In genomic region chr22:36026741-36027140, GRCh38 we compare ENCODE assay signal across 9 cellular contexts. TPM values are rescaled to one million over a fixed set of nuclear protein-coding genes. Genes with fewer than 3 reads are reported as not detected.
DNase-seq lines count a peak whose midpoint lies in the region; ATAC-seq and TF ChIP-seq lines count a peak whose summit lies in the region.
"Had no signal": no experiment of that assay in that cellular context is flagged by ENCODE, and none has a peak within 500 bp of the region (broad histone marks: within the 10 kb centered on the region; RNA-seq: fewer than 3 reads in every experiment).

No MANE protein-coding gene starts in this region.

- no peak for TF ChIP-seq CTCF in VCaP (conservative IDR thresholded peaks at IDR 0.05)
- TF ChIP-seq CTCF in suprapubic skin (IDR thresholded peaks at IDR 0.05): no peak
- no peak for TF ChIP-seq CTCF in activated CD8-positive, alpha-beta T cell treated with anti-CD3 and anti-CD28 coated beads for 36 hours (IDR thresholded peaks at IDR 0.05)

- peak overlapping the region; percentile 88; the same call in 1 of the 2 replicates for H3K9ac ChIP-seq in iPS-20b (ENCODE audit: low read depth, low read length)

- no peaks in the 10 kb centered on the region for H3K36me3 Mint-ChIP-seq in activated CD8-positive, alpha-beta T cell treated with anti-CD3 and anti-CD28 coated beads for 36 hours (ENCODE audit: low read depth)

- H3K27me3 ChIP-seq in iPS-20b (ENCODE audit: insufficient read depth, low read length): no peaks in the 10 kb centered on the region
- H3K27me3 ChIP-seq in suprapubic skin: no peaks in the 10 kb centered on the region
- no peaks in the 10 kb centered on the region for H3K27me3 ChIP-seq in aorta (ENCODE audit: control insufficient read depth in 1 of 2, insufficient read depth in 2 of 2, low read length in 1 of 2)

- H3K27me3 Mint-ChIP-seq in activated CD8-positive, alpha-beta T cell treated with anti-CD3 and anti-CD28 coated beads for 36 hours: peaks cover 8% of the 10 kb centered on the region

- POLR2A ChIA-PET in activated CD8-positive, alpha-beta T cell treated with anti-CD3 and anti-CD28 coated beads for 36 hours (lab: Charles Lee): interaction anchor here (0.6 kb wide), 1 partner anchor 127 kb away, joined by 4 read pairs; no protein-coding TSS in a partner anchor

- no peak overlapping the region for H3K4me3 Mint-ChIP-seq in activated CD8-positive, alpha-beta T cell treated with anti-CD3 and anti-CD28 coated beads for 36 hours

- H3K36me3 ChIP-seq in iPS-20b (ENCODE audit: insufficient read depth, low read depth, low read length) (peaks cover 8% of the 10 kb centered on the region; the same call in 1 of the 2 replicates), suprapubic skin (no peaks in the 10 kb centered on the region), aorta (ENCODE audit: control insufficient read depth in 1 of 2, insufficient read depth in 2 of 2, low read length in 1 of 2) (no peaks in the 10 kb centered on the region)

- H3K9me3 ChIP-seq in iPS-20b (ENCODE audit: insufficient read depth, low read depth, low read length): no peaks in the 10 kb centered on the region
- no peaks in the 10 kb centered on the region for H3K9me3 ChIP-seq in suprapubic skin
- H3K9me3 ChIP-seq in aorta (ENCODE audit: control insufficient read depth, low read length): no peaks in the 10 kb centered on the region

- intact Hi-C loops in aorta (cut with DNase I): loop anchor here (5.0 kb wide), 2 partner anchors 41 to 54 kb away; no protein-coding TSS in a partner anchor
- intact Hi-C loops in activated CD8-positive, alpha-beta T cell treated with anti-CD3 and anti-CD28 coated beads for 36 hours (cut with micrococcal nuclease): no loop called here

- no peak for TF ChIP-seq POLR2A in suprapubic skin (IDR thresholded peaks at IDR 0.05)

- no peak overlapping the region for H3K27ac Mint-ChIP-seq in activated CD8-positive, alpha-beta T cell treated with anti-CD3 and anti-CD28 coated beads for 36 hours

- H3K4me3 ChIP-seq in iPS-20b (ENCODE audit: low read length) (peak overlapping the region; percentile 99), suprapubic skin (peak overlapping the region; percentile 84), aorta (ENCODE audit: low read length in 2 of 2) (peak overlapping the region in 1 of 2 donors; percentile 85)

- H3K27ac ChIP-seq in VCaP (peak overlapping the region; percentile 91), iPS-20b (ENCODE audit: low read length) (no peak overlapping the region), suprapubic skin (no peak overlapping the region), aorta (ENCODE audit: low read depth in 1 of 2, low read length in 2 of 2) (no peak overlapping the region)

- H3K4me1 ChIP-seq in iPS-20b (ENCODE audit: insufficient read depth, low read length): peaks cover 18% of the 10 kb centered on the region
- peaks cover 35% of the 10 kb centered on the region for H3K4me1 ChIP-seq in suprapubic skin
- peaks cover 0 to 5% of the 10 kb centered on the region in 2 donors for H3K4me1 ChIP-seq in aorta (ENCODE audit: control insufficient read depth in 1 of 2, insufficient read depth in 2 of 2, low read length in 2 of 2)

- no peaks in the 10 kb centered on the region for H3K9me3 Mint-ChIP-seq in activated CD8-positive, alpha-beta T cell treated with anti-CD3 and anti-CD28 coated beads for 36 hours

- CTCF ChIA-PET in activated CD8-positive, alpha-beta T cell treated with anti-CD3 and anti-CD28 coated beads for 36 hours (lab: Charles Lee): interaction anchor here (2.4 kb wide), 1 partner anchor 39 kb away, joined by 24 read pairs; no protein-coding TSS in a partner anchor

- DNase-seq in DMS53 (lab: John Stamatoyannopoulos, UW) (peak; percentile 11), DMS53 treated with DMSO at 0.1 percent for 48 hours (lab: John Stamatoyannopoulos, UW; ENCODE audit: unreplicated experiment) (no peak), suprapubic skin (ENCODE audit: low spot score in 2 of 2) (no peak), aorta (no peak)
- DNase-seq in activated CD8-positive, alpha-beta T cell treated with anti-CD3 and anti-CD28 coated beads for 36 hours: no peak
- DNase-seq: stimulated activated CD4-positive, alpha-beta T cell treated with anti-CD3 and anti-CD28 coated beads, Interleukin-12 subunit alpha, Interleukin-12 subunit beta, amount 100 ng/mL, for 4 hours had no signal

- ATAC-seq in aorta (ENCODE audit: low FRiP score) (no peak), GM18517 (IDR thresholded peaks at IDR 0.05; ENCODE audit: unreplicated experiment) (no peak)
- ATAC-seq in activated CD8-positive, alpha-beta T cell treated with anti-CD3 and anti-CD28 coated beads for 36 hours: no peak

- no peak for TF ChIP-seq EP300 in suprapubic skin (IDR thresholded peaks at IDR 0.05)

- H3K4me1 Mint-ChIP-seq in activated CD8-positive, alpha-beta T cell treated with anti-CD3 and anti-CD28 coated beads for 36 hours (ENCODE audit: low read depth): peaks cover 22% of the 10 kb centered on the region

RNA-seq across cellular contexts. Expression of gene RBFOX2, which starts 1.9 kb away (rescaled TPM):
- total RNA-seq in suprapubic skin (10 to 100 TPM; 46.6 to 82.7 (median 62.1) TPM), aorta (100 to 1,000 TPM; 117 to 152 TPM)
- 10 to 100 TPM; 29.9 to 42.5 TPM for polyA plus RNA-seq in aorta
- 1 to 10 TPM; 3.1 to 3.3 TPM for total RNA-seq in activated CD8-positive, alpha-beta T cell treated with anti-CD3 and anti-CD28 coated beads for 36 hours

Comparison
In these comparisons a context has a peak if more than half of its experiments do, and no peak if none do; other contexts are left out.
1. RNA of gene RBFOX2, which starts 1.9 kb away (total RNA-seq): 117 to 152 TPM in aorta and 46.6 to 82.7 TPM in suprapubic skin; 3.1 to 3.3 TPM in activated CD8-positive, alpha-beta T cell treated with anti-CD3 and anti-CD28 coated beads for 36 hours; every median in the first group is over 10 times any median in the second.